Comparison of ENCODE assay signal across 1 cellular context in genomic region chr4:89110986-89111832, GRCh38.
A peak's percentile ranks its signal among the peaks of the same experiment; 100 is the strongest.
TF ChIP-seq lines count a peak whose summit lies in the region.

TIGD2 (plus strand) TSS chr4:89111533; CDS start chr4:89112975, 1,442 bp downstream.

TF ChIP-seq in HepG2, 621 proteins besides CTCF, POLR2A, EP300 and RAD21 (continued from another document and continues in another):
- TF ChIP-seq KMT2B (CRISPR knock-in tag; IDR thresholded peaks at IDR 0.05) (peak; percentile 72), ZNF580 (CRISPR knock-in tag; IDR thresholded peaks at IDR 0.05; ENCODE audit: borderline replicate concordance, low read depth) (peak; percentile 80; the same call in 1 of the 2 replicates), NR2F1 (CRISPR knock-in tag; IDR thresholded peaks at IDR 0.05) (0 out of 4 replicates have a peak, but pooled peaks of 1 of the 2 experiments have one; percentile 15), IKZF1 (IDR thresholded peaks at IDR 0.05) (no peak), POGZ (CRISPR knock-in tag; IDR thresholded peaks at IDR 0.05) (peak; percentile 67; the same call in 1 of the 2 replicates), ZNF775 (CRISPR knock-in tag; IDR thresholded peaks at IDR 0.05; ENCODE audit: borderline replicate concordance) (no peak), ZFP1 (CRISPR knock-in tag; IDR thresholded peaks at IDR 0.05) (0 out of 2 replicates have a peak, but pooled peaks have one; percentile 18), HNRNPK (IDR thresholded peaks at IDR 0.05; ENCODE audit: low read depth, low read length, poor library complexity, severe bottlenecking) (no peak), ZSCAN21 (CRISPR knock-in tag; IDR thresholded peaks at IDR 0.05; ENCODE audit: borderline replicate concordance) (peak; percentile 52; the same call in 1 of the 2 replicates), SP4 (CRISPR knock-in tag; IDR thresholded peaks at IDR 0.05) (peak; percentile 46; the same call in 1 of the 2 replicates), E2F5 (CRISPR knock-in tag; conservative IDR thresholded peaks at IDR 0.05) (no peak), ZNF577 (CRISPR knock-in tag; IDR thresholded peaks at IDR 0.05; ENCODE audit: borderline replicate concordance, low read depth) (no peak), SRSF1 (optimal IDR thresholded peaks at IDR 0.05; ENCODE audit: low read depth, low read length) (no peak), GABPA (IDR thresholded peaks at IDR 0.05; ENCODE audit: low read depth, low read length) (peak; percentile 50; the same call in 1 of the 2 replicates), GABPA (CRISPR knock-in tag; IDR thresholded peaks at IDR 0.05; ENCODE audit: low read depth) (no peak), SCMH1 (CRISPR knock-in tag; IDR thresholded peaks at IDR 0.05; ENCODE audit: borderline replicate concordance) (no peak), ZNF672 (CRISPR knock-in tag; IDR thresholded peaks at IDR 0.05) (0 out of 2 replicates have a peak, but pooled peaks have one; percentile 38), ZFP36L2 (CRISPR knock-in tag; IDR thresholded peaks at IDR 0.05) (no peak), RBFOX2 (IDR thresholded peaks at IDR 0.05; ENCODE audit: low read depth, low read length) (peak; percentile 99), GMEB1 (CRISPR knock-in tag; IDR thresholded peaks at IDR 0.05; ENCODE audit: borderline replicate concordance) (peak; percentile 93), HNRNPLL (IDR thresholded peaks at IDR 0.05; ENCODE audit: low read depth, low read length, poor library complexity, severe bottlenecking) (peak; percentile 81), SALL1 (CRISPR knock-in tag; IDR thresholded peaks at IDR 0.05) (peak; percentile 92), SAP130 (CRISPR knock-in tag; IDR thresholded peaks at IDR 0.05; ENCODE audit: low read depth) (peak; percentile 83; the same call in 1 of the 2 replicates), ZNF761 (CRISPR knock-in tag; conservative IDR thresholded peaks at IDR 0.05) (no peak; the same call in 1 of the 2 replicates), MIXL1 (CRISPR knock-in tag; IDR thresholded peaks at IDR 0.05) (no peak), HDAC1 (CRISPR knock-in tag; IDR thresholded peaks at IDR 0.05) (peak; percentile 80), CSRNP1 (CRISPR knock-in tag; IDR thresholded peaks at IDR 0.05) (peak; percentile 70; the same call in 1 of the 2 replicates), SIX4 (CRISPR knock-in tag; IDR thresholded peaks at IDR 0.05) (no peak), HNF4A (CRISPR knock-in tag; IDR thresholded peaks at IDR 0.05) (no peak), HDAC2 (CRISPR knock-in tag; IDR thresholded peaks at IDR 0.05) (0 out of 2 replicates have a peak, but pooled peaks have one; percentile 12), ZNF746 (CRISPR knock-in tag; IDR thresholded peaks at IDR 0.05) (peak; percentile 69; the same call in 1 of the 2 replicates), NCOA1 (CRISPR knock-in tag; IDR thresholded peaks at IDR 0.05) (peak; percentile 14; the same call in 1 of the 2 replicates), TCF12 (IDR thresholded peaks at IDR 0.05) (no peak), TCF12 (CRISPR knock-in tag; IDR thresholded peaks at IDR 0.05) (no peak; the same call in none of the 2 replicates), ZNF292 (CRISPR knock-in tag; IDR thresholded peaks at IDR 0.05; ENCODE audit: borderline replicate concordance, low read depth) (no peak), PAWR (CRISPR knock-in tag; IDR thresholded peaks at IDR 0.05; ENCODE audit: borderline replicate concordance) (no peak), IRX3 (CRISPR knock-in tag; IDR thresholded peaks at IDR 0.05; ENCODE audit: borderline replicate concordance, low read depth) (0 out of 2 replicates have a peak, but pooled peaks have one; percentile 39), YEATS2 (CRISPR knock-in tag; IDR thresholded peaks at IDR 0.05; ENCODE audit: borderline replicate concordance) (peak; percentile 10; the same call in 1 of the 2 replicates), ZFP82 (CRISPR knock-in tag; IDR thresholded peaks at IDR 0.05; ENCODE audit: borderline replicate concordance) (no peak), ZNF644 (CRISPR knock-in tag; IDR thresholded peaks at IDR 0.05; ENCODE audit: low read depth) (no peak), GPN1 (CRISPR knock-in tag; IDR thresholded peaks at IDR 0.05; ENCODE audit: borderline replicate concordance) (peak; percentile 67; the same call in 1 of the 2 replicates), ZNF713 (CRISPR knock-in tag; IDR thresholded peaks at IDR 0.05) (0 out of 2 replicates have a peak, but pooled peaks have one; percentile 69), DBP (CRISPR knock-in tag; IDR thresholded peaks at IDR 0.05; ENCODE audit: not compliant biosample characterization) (no peak), ZNF33B (CRISPR knock-in tag; IDR thresholded peaks at IDR 0.05) (no peak; the same call in 1 of the 2 replicates), ZFP91 (CRISPR knock-in tag; IDR thresholded peaks at IDR 0.05; ENCODE audit: borderline replicate concordance) (peak; percentile 81), FOXP1 (IDR thresholded peaks at IDR 0.05) (no peak), FOXP1 (CRISPR knock-in tag; IDR thresholded peaks at IDR 0.05) (no peak), ZEB1 (IDR thresholded peaks at IDR 0.05; ENCODE audit: insufficient replicate concordance, low read depth) (no peak), ZNF7 (CRISPR knock-in tag; IDR thresholded peaks at IDR 0.05) (0 out of 2 replicates have a peak, but pooled peaks have one; percentile 7), JUND (CRISPR knock-in tag; IDR thresholded peaks at IDR 0.05) (no peak)
- TF ChIP-seq, protein P1, sequence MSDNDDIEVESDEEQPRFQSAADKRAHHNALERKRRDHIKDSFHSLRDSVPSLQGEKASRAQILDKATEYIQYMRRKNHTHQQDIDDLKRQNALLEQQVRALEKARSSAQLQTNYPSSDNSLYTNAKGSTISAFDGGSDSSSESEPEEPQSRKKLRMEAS (IDR thresholded peaks at IDR 0.05), result peak; percentile 91
- TF ChIP-seq, protein P2, sequence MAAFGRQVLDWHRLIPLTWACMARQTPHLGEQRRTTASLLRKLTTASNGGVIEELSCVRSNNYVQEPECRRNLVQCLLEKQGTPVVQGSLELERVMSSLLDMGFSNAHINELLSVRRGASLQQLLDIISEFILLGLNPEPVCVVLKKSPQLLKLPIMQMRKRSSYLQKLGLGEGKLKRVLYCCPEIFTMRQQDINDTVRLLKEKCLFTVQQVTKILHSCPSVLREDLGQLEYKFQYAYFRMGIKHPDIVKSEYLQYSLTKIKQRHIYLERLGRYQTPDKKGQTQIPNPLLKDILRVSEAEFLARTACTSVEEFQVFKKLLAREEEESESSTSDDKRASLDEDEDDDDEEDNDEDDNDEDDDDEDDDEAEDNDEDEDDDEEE (CRISPR knock-in tag; IDR thresholded peaks at IDR 0.05), result peak; percentile 38; the same call in 1 of the 2 replicates
- TF ChIP-seq, protein P3, sequence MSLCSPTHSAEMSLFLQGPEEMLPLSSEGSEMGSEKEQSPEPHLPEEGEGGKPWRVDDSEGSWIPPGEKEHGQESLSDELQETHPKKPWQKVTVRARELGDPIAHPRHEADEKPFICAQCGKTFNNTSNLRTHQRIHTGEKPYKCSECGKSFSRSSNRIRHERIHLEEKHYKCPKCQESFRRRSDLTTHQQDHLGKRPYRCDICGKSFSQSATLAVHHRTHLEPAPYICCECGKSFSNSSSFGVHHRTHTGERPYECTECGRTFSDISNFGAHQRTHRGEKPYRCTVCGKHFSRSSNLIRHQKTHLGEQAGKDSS (CRISPR knock-in tag; IDR thresholded peaks at IDR 0.05; ENCODE audit: borderline replicate concordance, low read depth), result peak; percentile 34; the same call in 1 of the 2 replicates
- TF ChIP-seq, protein P4, sequence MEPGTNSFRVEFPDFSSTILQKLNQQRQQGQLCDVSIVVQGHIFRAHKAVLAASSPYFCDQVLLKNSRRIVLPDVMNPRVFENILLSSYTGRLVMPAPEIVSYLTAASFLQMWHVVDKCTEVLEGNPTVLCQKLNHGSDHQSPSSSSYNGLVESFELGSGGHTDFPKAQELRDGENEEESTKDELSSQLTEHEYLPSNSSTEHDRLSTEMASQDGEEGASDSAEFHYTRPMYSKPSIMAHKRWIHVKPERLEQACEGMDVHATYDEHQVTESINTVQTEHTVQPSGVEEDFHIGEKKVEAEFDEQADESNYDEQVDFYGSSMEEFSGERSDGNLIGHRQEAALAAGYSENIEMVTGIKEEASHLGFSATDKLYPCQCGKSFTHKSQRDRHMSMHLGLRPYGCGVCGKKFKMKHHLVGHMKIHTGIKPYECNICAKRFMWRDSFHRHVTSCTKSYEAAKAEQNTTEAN (CRISPR knock-in tag; conservative IDR thresholded peaks at IDR 0.05), result peak; percentile 84; the same call in 1 of the 2 replicates
- TF ChIP-seq, protein P5, sequence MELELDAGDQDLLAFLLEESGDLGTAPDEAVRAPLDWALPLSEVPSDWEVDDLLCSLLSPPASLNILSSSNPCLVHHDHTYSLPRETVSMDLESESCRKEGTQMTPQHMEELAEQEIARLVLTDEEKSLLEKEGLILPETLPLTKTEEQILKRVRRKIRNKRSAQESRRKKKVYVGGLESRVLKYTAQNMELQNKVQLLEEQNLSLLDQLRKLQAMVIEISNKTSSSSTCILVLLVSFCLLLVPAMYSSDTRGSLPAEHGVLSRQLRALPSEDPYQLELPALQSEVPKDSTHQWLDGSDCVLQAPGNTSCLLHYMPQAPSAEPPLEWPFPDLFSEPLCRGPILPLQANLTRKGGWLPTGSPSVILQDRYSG (CRISPR knock-in tag; IDR thresholded peaks at IDR 0.05), result no peak
- TF ChIP-seq, protein P6, sequence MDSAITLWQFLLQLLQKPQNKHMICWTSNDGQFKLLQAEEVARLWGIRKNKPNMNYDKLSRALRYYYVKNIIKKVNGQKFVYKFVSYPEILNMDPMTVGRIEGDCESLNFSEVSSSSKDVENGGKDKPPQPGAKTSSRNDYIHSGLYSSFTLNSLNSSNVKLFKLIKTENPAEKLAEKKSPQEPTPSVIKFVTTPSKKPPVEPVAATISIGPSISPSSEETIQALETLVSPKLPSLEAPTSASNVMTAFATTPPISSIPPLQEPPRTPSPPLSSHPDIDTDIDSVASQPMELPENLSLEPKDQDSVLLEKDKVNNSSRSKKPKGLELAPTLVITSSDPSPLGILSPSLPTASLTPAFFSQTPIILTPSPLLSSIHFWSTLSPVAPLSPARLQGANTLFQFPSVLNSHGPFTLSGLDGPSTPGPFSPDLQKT (CRISPR knock-in tag; IDR thresholded peaks at IDR 0.05; ENCODE audit: borderline replicate concordance), result no peak
